15 cellular contexts compared by ENCODE assay signal in the genomic region with DNA sequence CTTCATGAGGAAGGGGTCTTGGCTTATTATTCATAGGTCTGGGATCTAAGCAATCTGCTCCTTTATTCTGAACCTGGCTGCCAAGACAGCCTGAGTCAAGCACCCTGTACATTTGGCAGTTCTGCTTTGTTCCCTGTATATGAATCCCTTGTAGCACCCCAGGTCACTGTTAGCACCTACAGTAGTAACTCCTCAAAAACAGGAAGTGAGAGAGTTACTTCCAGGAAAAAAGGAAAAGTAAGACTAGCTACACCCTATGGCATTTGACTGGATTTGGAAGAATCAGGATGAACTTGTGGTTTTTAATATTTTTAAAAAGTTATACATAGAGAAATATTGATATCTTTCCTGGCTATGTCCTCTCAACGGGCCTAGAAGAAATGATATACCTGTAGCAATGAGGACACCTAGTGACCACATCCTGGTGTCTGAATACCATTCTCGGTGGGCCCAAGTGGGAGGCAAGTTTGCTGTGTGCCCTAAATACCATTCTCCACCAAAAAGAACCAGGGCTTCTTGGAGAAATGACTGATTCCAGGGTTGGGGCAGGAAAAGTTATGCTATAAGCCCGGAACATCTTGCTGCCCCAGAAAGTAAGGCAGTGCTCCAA. TPM values are rescaled to one million over a fixed set of nuclear protein-coding genes. Genes with fewer than 3 reads are reported as not detected.
DNase-seq lines count a peak whose midpoint lies in the region; ATAC-seq and TF ChIP-seq lines count a peak whose summit lies in the region.
"Had no signal": no experiment of that assay in that cellular context is flagged by ENCODE, and none has a peak within 500 bp of the region (broad histone marks: within the 10 kb centered on the region; RNA-seq: fewer than 3 reads in every experiment).

No MANE protein-coding gene starts in this region.

- H3K4me3 Mint-ChIP-seq in activated T-cell treated with anti-CD3 and anti-CD28 coated beads, Interleukin-2, amount 50 U/mL, for 24 hours: no peak overlapping the region
- no peak overlapping the region for H3K4me3 Mint-ChIP-seq in stimulated activated naive CD8-positive, alpha-beta T cell treated with anti-CD3 and anti-CD28 coated beads, Interleukin-15, amount 100 ng/mL, for 72 hours
- H3K4me3 Mint-ChIP-seq in glutamatergic neuron (ENCODE audit: unreplicated experiment): no peak overlapping the region

- WGBS in esophagus squamous epithelium, 2 donors: 33 to 40% methylated on average over 3 of the region's 3 CpGs

- no peaks in the 10 kb centered on the region for H3K27me3 Mint-ChIP-seq in activated T-cell treated with anti-CD3 and anti-CD28 coated beads, Interleukin-2, amount 50 U/mL, for 24 hours
- no peaks in the 10 kb centered on the region for H3K27me3 Mint-ChIP-seq in stimulated activated naive CD8-positive, alpha-beta T cell treated with anti-CD3 and anti-CD28 coated beads, Interleukin-15, amount 100 ng/mL, for 72 hours
- no peaks in the 10 kb centered on the region for H3K27me3 Mint-ChIP-seq in glutamatergic neuron (ENCODE audit: unreplicated experiment)

- H3K9me3 Mint-ChIP-seq in activated T-cell treated with anti-CD3 and anti-CD28 coated beads, Interleukin-2, amount 50 U/mL, for 24 hours: no peaks in the 10 kb centered on the region
- H3K9me3 Mint-ChIP-seq in stimulated activated naive CD8-positive, alpha-beta T cell treated with anti-CD3 and anti-CD28 coated beads, Interleukin-15, amount 100 ng/mL, for 72 hours: no peaks in the 10 kb centered on the region
- no peaks in the 10 kb centered on the region for H3K9me3 Mint-ChIP-seq in glutamatergic neuron (ENCODE audit: unreplicated experiment)

- no peak for ATAC-seq in RWPE2 (ENCODE audit: low read depth)
- ATAC-seq in stimulated activated naive CD8-positive, alpha-beta T cell treated with anti-CD3 and anti-CD28 coated beads, Interleukin-15, amount 100 ng/mL, for 72 hours: no peak
- ATAC-seq in left cardiac atrium: no peak
- ATAC-seq in left ventricle myocardium superior: no peak
- ATAC-seq: Right ventricle myocardium inferior had no signal

- H3K4me1 ChIP-seq in RWPE2 (ENCODE audit: insufficient read depth, poor library complexity, severe bottlenecking) (peaks cover 18% of the 10 kb centered on the region), esophagus squamous epithelium (peaks cover 0 to 70% (median 0%) of the 10 kb centered on the region in 3 donors)

- H3K27me3 ChIP-seq in RWPE2 (ENCODE audit: insufficient read depth, poor library complexity, severe bottlenecking) (no peaks in the 10 kb centered on the region), esophagus squamous epithelium (no peaks in the 10 kb centered on the region)

- H3K36me3 ChIP-seq in RWPE2 (ENCODE audit: low read depth) (peaks cover 90% of the 10 kb centered on the region), esophagus squamous epithelium (peaks cover 3 to 76% (median 27%) of the 10 kb centered on the region in 3 donors)

- peak overlapping the region; percentile 77 for H3K27ac Mint-ChIP-seq in activated T-cell treated with anti-CD3 and anti-CD28 coated beads, Interleukin-2, amount 50 U/mL, for 24 hours
- peak overlapping the region; percentile 24 to 77 for H3K27ac Mint-ChIP-seq in stimulated activated naive CD8-positive, alpha-beta T cell treated with anti-CD3 and anti-CD28 coated beads, Interleukin-15, amount 100 ng/mL, for 72 hours
- H3K27ac Mint-ChIP-seq in glutamatergic neuron (ENCODE audit: unreplicated experiment): no peak overlapping the region

- peak; percentile 13 for TF ChIP-seq CTCF in RWPE2 (IDR thresholded peaks at IDR 0.05; ENCODE audit: poor library complexity, severe bottlenecking)
- TF ChIP-seq CTCF in esophagus squamous epithelium (IDR thresholded peaks at IDR 0.05): peak in 2 of 6 experiments; percentile 9 to 25
- TF ChIP-seq CTCF in glutamatergic neuron (IDR thresholded peaks at IDR 0.05; ENCODE audit: partially characterized antibody, unreplicated experiment): no peak

- H3K9me3 ChIP-seq in RWPE2 (ENCODE audit: severe bottlenecking): no peaks in the 10 kb centered on the region
- no peaks in the 10 kb centered on the region for H3K9me3 ChIP-seq in esophagus squamous epithelium
- H3K9me3 ChIP-seq: thoracic aorta had no signal

- peaks cover 27% of the 10 kb centered on the region for H3K4me1 Mint-ChIP-seq in activated T-cell treated with anti-CD3 and anti-CD28 coated beads, Interleukin-2, amount 50 U/mL, for 24 hours (ENCODE audit: low read depth)
- H3K4me1 Mint-ChIP-seq in stimulated activated naive CD8-positive, alpha-beta T cell treated with anti-CD3 and anti-CD28 coated beads, Interleukin-15, amount 100 ng/mL, for 72 hours: peaks cover 35% of the 10 kb centered on the region
- peaks cover 17% of the 10 kb centered on the region for H3K4me1 Mint-ChIP-seq in glutamatergic neuron (ENCODE audit: low read depth, unreplicated experiment)

- no peak for DNase-seq in activated T-cell treated with anti-CD3 and anti-CD28 coated beads, Interleukin-2, amount 50 U/mL, for 24 hours
- DNase-seq in activated T-cell treated with anti-CD3 and anti-CD28 coated beads, Interleukin-2, amount 50 U/mL, for 1 hour: no peak
- no peak for DNase-seq in RWPE2 (ENCODE audit: low spot score)
- DNase-seq in esophagus squamous epithelium (lab: John Stamatoyannopoulos, UW): no peak
- no peak for DNase-seq in stimulated activated naive CD8-positive, alpha-beta T cell treated with anti-CD3 and anti-CD28 coated beads, Interleukin-15, amount 100 ng/mL, for 72 hours
- no peak for DNase-seq in glutamatergic neuron
- no peak for DNase-seq in left cardiac atrium
- DNase-seq in left ventricle myocardium superior: no peak
- DNase-seq: cerebellar nuclear complex, NCI-H1417, NCI-H526 had no signal

- peaks cover 97% of the 10 kb centered on the region for H3K36me3 Mint-ChIP-seq in activated T-cell treated with anti-CD3 and anti-CD28 coated beads, Interleukin-2, amount 50 U/mL, for 24 hours (ENCODE audit: low read depth)
- H3K36me3 Mint-ChIP-seq in glutamatergic neuron (ENCODE audit: unreplicated experiment): peaks cover 5% of the 10 kb centered on the region

- TF ChIP-seq POLR2A in esophagus squamous epithelium (IDR thresholded peaks at IDR 0.05): no peak

- intact Hi-C loops in esophagus squamous epithelium (cut with DNase I) (no loop called here), left cardiac atrium (cut with DNase I) (loop anchor here in 1 of 2 donors (5.0 kb wide), 2 partner anchors 65 to 150 kb away; a partner anchor contains a TSS), left ventricle myocardium superior (cut with micrococcal nuclease) (loop anchor here (10.0 kb wide), 1 partner anchor 143 kb away; no protein-coding TSS in a partner anchor)

- H3K27ac ChIP-seq in RWPE2 (ENCODE audit: poor library complexity, severe bottlenecking): no peak overlapping the region
- H3K27ac ChIP-seq in esophagus squamous epithelium: peak overlapping the region in 3 of 4 donors; percentile 9 to 60 (median 56)
- H3K27ac ChIP-seq: thoracic aorta had no signal

- no peak overlapping the region for H3K4me3 ChIP-seq in RWPE2 (ENCODE audit: severe bottlenecking)
- H3K4me3 ChIP-seq in esophagus squamous epithelium: no peak overlapping the region
- H3K4me3 ChIP-seq: lung, smooth muscle cell, thoracic aorta had no signal

RNA-seq across cellular contexts. Expression of a gene that starts 9.9 kb away (rescaled TPM):
- 10 to 100 TPM; 10.7 to 34.9 (median 17.9) TPM for total RNA-seq in esophagus squamous epithelium
- total RNA-seq in glutamatergic neuron (ENCODE audit: unreplicated experiment): 40.8 TPM
- total RNA-seq in left cardiac atrium: 10 to 100 TPM; 43.8 to 45.4 TPM
- total RNA-seq in left ventricle myocardium superior: 54.4 TPM

RNA-seq across cellular contexts. Expression of a gene that starts 21.6 kb away (rescaled TPM):
- total RNA-seq in esophagus squamous epithelium (10 to 100 TPM; 18.0 to 95.2 (median 31.5) TPM), glutamatergic neuron (ENCODE audit: unreplicated experiment) (222 TPM), left cardiac atrium (10 to 100 TPM; 49.4 to 66.9 TPM), left ventricle myocardium superior (53.3 TPM)
